14 cellular contexts compared by ENCODE assay signal in genomic region chr1:11484321-11484655, GRCh38. TPM values are rescaled to one million over a fixed set of nuclear protein-coding genes. Genes with fewer than 3 reads are reported as not detected.
"Had no signal": no experiment of that assay in that cellular context is flagged by ENCODE, and none has a peak within 500 bp of the region (broad histone marks: within the 10 kb centered on the region; RNA-seq: fewer than 3 reads in every experiment).

No MANE protein-coding gene starts in this region.

- ATAC-seq: effector memory CD8-positive, alpha-beta T cell; gastrocnemius medialis had no signal

- DNase-seq: activated B cell treated with CpG ODN at 0.5 μM for 24 hours; activated CD4-positive, alpha-beta T cell treated with anti-CD3 and anti-CD28 coated beads, Interleukin-2, amount 10 ng/mL, durations not matched to agents 24 days and 14 days; activated naive CD4-positive, alpha-beta T cell treated with Interleukin-2 at 50 U/mL for 16 hours; effector memory CD8-positive, alpha-beta T cell; gastrocnemius medialis; kidney; ovary; small intestine; uterus had no signal

- H3K27me3 ChIP-seq: ovary had no signal

- H3K4me3 ChIP-seq: gastrocnemius medialis, hepatocyte, ovary, thyroid gland, uterus had no signal

- H3K36me3 ChIP-seq: gastrocnemius medialis, ovary, thyroid gland, uterus had no signal

- H3K9me3 ChIP-seq: gastrocnemius medialis, ovary, thyroid gland, uterus had no signal

- H3K27ac ChIP-seq: epithelial cell of prostate, gastrocnemius medialis, hepatocyte, ovary, thyroid gland, uterus had no signal

RNA-seq across cellular contexts. Expression of gene DISP3, which starts 5.3 kb away (rescaled TPM):
- total RNA-seq: gastrocnemius medialis, lower leg skin, mesenteric fat pad, thyroid gland had no signal
